In genomic region chr9:135002336-135002735, GRCh38 we compare ENCODE assay signal across 33 cellular contexts.
"Had no signal": no experiment of that assay in that cellular context is flagged by ENCODE, and none has a peak within 500 bp of the region (broad histone marks: within the 10 kb centered on the region; RNA-seq: fewer than 3 reads in every experiment).

No MANE protein-coding gene starts in this region.

- ATAC-seq: activated naive CD4-positive, alpha-beta T cell treated with anti-CD3 and anti-CD28 coated beads, Interleukin-2, amount 50 U/mL, for 72 hours; activated T-cell treated with anti-CD3 and anti-CD28 coated beads, Interleukin-2, amount 50 U/mL, for 4 hours; body of pancreas; K562; Panc1; T-cell; T-helper 17 cell had no signal

- H3K27ac ChIP-seq: adrenal gland, body of pancreas, breast epithelium, SJSA1, VCaP had no signal

- H3K4me3 ChIP-seq: adrenal gland, body of pancreas, breast epithelium, K562, SJSA1 had no signal

- H3K9me3 ChIP-seq: adrenal gland, SK-N-SH had no signal

- H3K4me1 ChIP-seq: adrenal gland, body of pancreas, breast epithelium, SJSA1 had no signal

- FAIRE-seq: astrocyte, K562 had no signal

- H3K36me3 ChIP-seq: adrenal gland, breast epithelium, SJSA1 had no signal

- DNase-seq: activated B cell treated with CpG ODN at 0.5 μM for 24 hours; activated CD4-positive, alpha-beta memory T cell treated with anti-CD3 and anti-CD28 coated beads for 36 hours; activated CD4-positive, alpha-beta T cell treated with anti-CD3 and anti-CD28 coated beads for 4 hours; activated CD4-positive, alpha-beta T cell treated with anti-CD3 and anti-CD28 coated beads, Interleukin-2, amount 50 U/mL, for 1 hour; activated CD4-positive, CD25-positive, alpha-beta regulatory T cell treated with anti-CD3 and anti-CD28 coated beads, Interleukin-2, amount 50 U/mL, for 72 hours; activated CD8-positive, alpha-beta memory T cell treated with anti-CD3 and anti-CD28 coated beads, Interleukin-2, amount 50 U/mL, for 4 hours; activated naive CD4-positive, alpha-beta T cell; activated T-cell treated with anti-CD3 and anti-CD28 coated beads for 4 hours; activated T-cell treated with anti-CD3 and anti-CD28 coated beads, Interleukin-2, amount 50 U/mL, for 4 hours; adrenal gland; body of pancreas; caudate nucleus; NCI-H1092 treated with DMSO at 0.1 percent for 48 hours; NCI-H1417; NCI-H146; NCI-H187; NCI-H2029 treated with DMSO at 0.1 percent for 48 hours; NCI-H2107; NCI-H2171; NCI-H446; NCI-H510A treated with DMSO at 0.1 percent for 48 hours; NCI-H69; SHP77 treated with DMSO at 0.1 percent for 48 hours; SK-N-SH; T-cell; T-helper 17 cell had no signal

- H3K9ac ChIP-seq: SK-N-SH had no signal
